Comparison of ENCODE assay signal across 11 cellular contexts in genomic region chr6:7219310-7219709, GRCh38.
DNase-seq lines count a peak whose midpoint lies in the region; ATAC-seq and TF ChIP-seq lines count a peak whose summit lies in the region.
"Had no signal": no experiment of that assay in that cellular context is flagged by ENCODE, and none has a peak within 500 bp of the region (broad histone marks: within the 10 kb centered on the region; RNA-seq: fewer than 3 reads in every experiment).

No MANE protein-coding gene starts in this region.

- in situ Hi-C loops in ACHN (cut with HindIII; ENCODE audit: low pct_ligation_motif_present, low pct_unique_long_range_greater_than_20kb, low sequenced_read_pairs), result no loop called here

- H3K27me3 ChIP-seq in esophagus (ENCODE audit: control insufficient read depth in 1 of 2, insufficient read depth in 2 of 2, low read length in 2 of 2), result no peaks in the 10 kb centered on the region

- peak; percentile 49 for DNase-seq in ACHN
- peak; percentile 73 for DNase-seq in MV-4-11 (lab: John Stamatoyannopoulos, UW)
- no peak for DNase-seq in omental fat pad (ENCODE audit: low spot score)
- no peak for DNase-seq in SKM-1 (lab: John Stamatoyannopoulos, UW; ENCODE audit: unreplicated experiment)
- DNase-seq: CD4-positive, alpha-beta T cell; stimulated activated CD4-positive, alpha-beta T cell treated with anti-CD3 and anti-CD28 coated beads, Interleukin-4, amount 100 ng/mL, for 4 hours had no signal

- peak; percentile 40 for ATAC-seq in omental fat pad (ENCODE audit: low FRiP score)
- no peak for ATAC-seq in HG03571 (IDR thresholded peaks at IDR 0.05; ENCODE audit: unreplicated experiment)
- ATAC-seq in HG03457 (IDR thresholded peaks at IDR 0.05; ENCODE audit: unreplicated experiment), result no peak
- no peak for ATAC-seq in GM21381 (IDR thresholded peaks at IDR 0.05; ENCODE audit: unreplicated experiment)

- no peak overlapping the region for H3K4me3 ChIP-seq in esophagus (ENCODE audit: low read depth in 1 of 2, low read length in 2 of 2)

- TF ChIP-seq CTCF in omental fat pad (IDR thresholded peaks at IDR 0.05), result no peak

- peak overlapping the region; percentile 26 to 70 for H3K27ac ChIP-seq in esophagus (ENCODE audit: low read depth in 2 of 2, low read length in 1 of 2)
- H3K27ac ChIP-seq: KMS-11 had no signal

- peaks cover 4 to 18% of the 10 kb centered on the region in 2 donors for H3K4me1 ChIP-seq in esophagus (ENCODE audit: control insufficient read depth in 2 of 2, insufficient read depth in 2 of 2, low read length in 1 of 2)

- WGBS in esophagus, 2 donors, result 61 to 62% methylated on average over 6 of the region's 6 CpGs

- H3K36me3 ChIP-seq in esophagus (ENCODE audit: control insufficient read depth in 2 of 2, insufficient read depth in 2 of 2, low read length in 1 of 2), result peaks cover 3 to 13% of the 10 kb centered on the region in 2 donors

- H3K9me3 ChIP-seq in esophagus (ENCODE audit: control insufficient read depth in 2 of 2, insufficient read depth in 1 of 2, low read depth in 1 of 2, low read length in 1 of 2), result no peaks in the 10 kb centered on the region

Comparison
In these comparisons a context has a peak if more than half of its experiments do, and no peak if none do; other contexts are left out.
1. DNase-seq: peak in ACHN (single experiment) and MV-4-11 (single experiment); none in omental fat pad (single experiment) and SKM-1 (single experiment).